ENCODE assay signal across 8 cellular contexts in genomic region chr2:149586898-149587219, GRCh38. TPM values are rescaled to one million over a fixed set of nuclear protein-coding genes. Genes with fewer than 3 reads are reported as not detected.
DNase-seq lines count a peak whose midpoint lies in the region; TF ChIP-seq lines count a peak whose summit lies in the region.

No MANE protein-coding gene starts in this region.

- H3K27me3 ChIP-seq in A673 (replicated peaks; ENCODE audit: insufficient read depth, low read depth, low read length, poor library complexity) (no peaks in the 10 kb centered on the region), muscle layer of colon (ENCODE audit: control insufficient read depth in 1 of 2, insufficient read depth in 2 of 2, low read length in 2 of 2) (no peaks in the 10 kb centered on the region)

- peak overlapping the region; percentile 97 for H3K9ac ChIP-seq in muscle layer of colon (ENCODE audit: low read length)

- H3K4me3 ChIP-seq in A673 (ENCODE audit: low read depth, low read length, poor library complexity, severe bottlenecking): peak overlapping the region; percentile 79
- H3K4me3 ChIP-seq in muscle layer of colon (ENCODE audit: low read depth in 1 of 2, low read length in 2 of 2): peak overlapping the region; percentile 94 to 99

- H3K4me1 Mint-ChIP-seq in IgD-negative memory B cell (peaks cover 22 to 33% (median 31%) of the 10 kb centered on the region in 3 donors), chondrocyte (ENCODE audit: low read depth) (peaks cover 53% of the 10 kb centered on the region)

- no peak for TF ChIP-seq CTCF in A673 (conservative IDR thresholded peaks at IDR 0.05; ENCODE audit: low read depth, low read length)
- no peak for TF ChIP-seq CTCF in chondrocyte (IDR thresholded peaks at IDR 0.05)
- TF ChIP-seq CTCF in GM20000 (IDR thresholded peaks at IDR 0.05; ENCODE audit: extremely low read depth, missing control alignments): no peak

- peak overlapping the region; percentile 87 to 100 (median 97) for H3K27ac Mint-ChIP-seq in IgD-negative memory B cell
- H3K27ac Mint-ChIP-seq in chondrocyte (ENCODE audit: unreplicated experiment): peak overlapping the region; percentile 100

- no TSS peak for BruUV-seq in A673 (replicated peaks; lab: Mats Ljungman, UMichigan)

- H3K36me3 Mint-ChIP-seq in IgD-negative memory B cell (peaks cover 4% of the 10 kb centered on the region), chondrocyte (ENCODE audit: low read depth) (peaks cover 4% of the 10 kb centered on the region)

- intact Hi-C loops in A673 (cut with micrococcal nuclease; ENCODE audit: unreplicated experiment): no loop called here

- H3K4me1 ChIP-seq in A673 (ENCODE audit: insufficient read depth, low read length, poor library complexity, severe bottlenecking): peaks cover 24% of the 10 kb centered on the region
- peaks cover 33% of the 10 kb centered on the region for H3K4me1 ChIP-seq in muscle layer of colon (ENCODE audit: insufficient read depth, low read length)

- POLR2A ChIA-PET in A673 (lab: Charles Lee; ENCODE audit: low non-redundant PET): no interaction called here

- H3K9me3 ChIP-seq in A673 (ENCODE audit: low read depth, low read length, poor library complexity, severe bottlenecking) (no peaks in the 10 kb centered on the region), muscle layer of colon (ENCODE audit: low read length) (no peaks in the 10 kb centered on the region)

- H3K4me3 Mint-ChIP-seq in IgD-negative memory B cell (peak overlapping the region; percentile 93 to 99 (median 96)), chondrocyte (ENCODE audit: unreplicated experiment) (peak overlapping the region; percentile 99)

- no peaks in the 10 kb centered on the region for H3K9me3 Mint-ChIP-seq in IgD-negative memory B cell
- no peaks in the 10 kb centered on the region for H3K9me3 Mint-ChIP-seq in chondrocyte (ENCODE audit: low read depth)

- H3K27ac ChIP-seq in A673 (ENCODE audit: low read depth, low read length, poor library complexity, severe bottlenecking) (peak overlapping the region; percentile 92), muscle layer of colon (ENCODE audit: low read depth, low read length) (peak overlapping the region; percentile 93)

- CTCF ChIA-PET in A673 (lab: Charles Lee): no interaction called here

- no peak for DNase-seq in A673 (ENCODE audit: low spot score)
- no peak for DNase-seq in chondrocyte (ENCODE audit: low spot score)
- no peak for DNase-seq in GF-D8 (lab: John Stamatoyannopoulos, UW)
- no peak for DNase-seq in dedifferentiated amniotic fluid mesenchymal stem cell (ENCODE audit: extremely low spot score)
- DNase-seq in NCI-H2196 treated with DMSO at 0.1 percent for 48 hours (lab: John Stamatoyannopoulos, UW; ENCODE audit: unreplicated experiment): no peak
- no peak for DNase-seq in GM20000 (ENCODE audit: low spot score)

- H3K27me3 Mint-ChIP-seq in IgD-negative memory B cell: peaks cover 7% of the 10 kb centered on the region
- no peaks in the 10 kb centered on the region for H3K27me3 Mint-ChIP-seq in chondrocyte (ENCODE audit: low read depth)

- peaks cover 29% of the 10 kb centered on the region for H3K36me3 ChIP-seq in A673 (ENCODE audit: insufficient read depth, low read length, poor library complexity, severe bottlenecking)
- H3K36me3 ChIP-seq in muscle layer of colon (ENCODE audit: insufficient read depth, low read length): peaks cover 7% of the 10 kb centered on the region

RNA-seq across cellular contexts. Expression of gene MMADHC, which starts 0.7 kb away (rescaled TPM):
- 115 and 124 TPM in 2 replicates for total RNA-seq in A673 (2021)
- 106 TPM for polyA plus RNA-seq in IgD-negative memory B cell
- 90.4 to 95.4 TPM (median 92.8 TPM) in 3 replicates for total RNA-seq in chondrocyte
